ENCODE assay signal across 27 cellular contexts in genomic region chr1:99801584-99801983, GRCh38.
"Had no signal": no experiment of that assay in that cellular context is flagged by ENCODE, and none has a peak within 500 bp of the region (broad histone marks: within the 10 kb centered on the region; RNA-seq: fewer than 3 reads in every experiment).

No MANE protein-coding gene starts in this region.

- ATAC-seq: esophagus mucosa; gastroesophageal sphincter; heart left ventricle; left lung; left ventricle myocardium superior; lower lobe of right lung; naive thymus-derived CD8-positive, alpha-beta T cell had no signal

- H3K27ac ChIP-seq: coronary artery, dorsolateral prefrontal cortex, epithelial cell of prostate, esophagus squamous epithelium, gastroesophageal sphincter, heart left ventricle, hepatocyte, left lung, lower lobe of right lung had no signal

- H3K4me1 Mint-ChIP-seq: immature natural killer cell; naive B cell; naive thymus-derived CD8-positive, alpha-beta T cell had no signal

- H3K4me2 ChIP-seq: hepatocyte had no signal

- H3K36me3 Mint-ChIP-seq: immature natural killer cell; naive B cell; naive thymus-derived CD8-positive, alpha-beta T cell had no signal

- H3K79me2 ChIP-seq: hepatocyte had no signal

- FAIRE-seq: colon, frontal cortex, kidney had no signal

- DNase-seq: dermis blood vessel endothelial cell; dorsolateral prefrontal cortex; effector CD4-positive, alpha-beta T cell; effector memory CD4-positive, alpha-beta T cell; erythroblast; esophagus squamous epithelium; foreskin fibroblast; heart left ventricle; hypothalamus; immature natural killer cell; islet precursor cell; kidney; kidney glomerular epithelial cell; left lung; left ventricle myocardium superior; lower lobe of right lung; mesenchymal stem cell; midbrain; naive B cell; naive thymus-derived CD8-positive, alpha-beta T cell had no signal

- H3K4me3 ChIP-seq: coronary artery, dorsolateral prefrontal cortex, esophagus squamous epithelium, gastroesophageal sphincter, heart left ventricle, hepatocyte, left lung, lower lobe of right lung had no signal

- H3K9me3 Mint-ChIP-seq: immature natural killer cell; naive B cell; naive thymus-derived CD8-positive, alpha-beta T cell had no signal

- H3K4me3 Mint-ChIP-seq: immature natural killer cell; naive B cell; naive thymus-derived CD8-positive, alpha-beta T cell had no signal

- H3K4me1 ChIP-seq: esophagus squamous epithelium, gastroesophageal sphincter, heart left ventricle, left lung, lower lobe of right lung had no signal

- H3K9me3 ChIP-seq: esophagus squamous epithelium, gastroesophageal sphincter, heart left ventricle, left lung, lower lobe of right lung had no signal

- H2AFZ ChIP-seq: hepatocyte had no signal

- H3K27ac Mint-ChIP-seq: immature natural killer cell; naive B cell; naive thymus-derived CD8-positive, alpha-beta T cell had no signal

- H3K27me3 ChIP-seq: esophagus squamous epithelium, gastroesophageal sphincter, heart left ventricle, hepatocyte had no signal

- H3K36me3 ChIP-seq: esophagus squamous epithelium, gastroesophageal sphincter, heart left ventricle, left lung, lower lobe of right lung had no signal
